ENCODE assay signal across 22 cellular contexts in the genomic region with DNA sequence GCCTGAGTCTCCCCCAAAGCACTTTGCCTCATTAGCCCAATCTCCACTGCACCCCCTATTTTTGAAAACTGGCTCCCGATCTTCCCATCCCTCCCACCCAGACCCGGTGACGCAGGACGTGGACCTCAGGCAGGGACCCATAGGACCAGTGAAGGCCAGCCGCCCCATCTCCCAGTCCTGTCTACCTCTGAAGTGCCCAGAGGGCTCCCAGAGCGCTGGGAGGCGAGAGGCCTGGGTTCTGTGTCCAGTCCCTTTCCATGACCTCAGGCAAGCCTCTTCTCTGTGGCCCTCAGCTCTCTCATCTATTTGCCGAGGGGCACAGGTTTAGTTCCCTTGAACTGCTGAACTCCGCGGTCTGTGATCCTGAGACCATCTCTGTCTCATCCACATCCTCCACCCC. TPM values are rescaled to one million over a fixed set of nuclear protein-coding genes. Genes with fewer than 3 reads are reported as not detected.
A peak's percentile ranks its signal among the peaks of the same experiment; 100 is the strongest.
DNase-seq lines count a peak whose midpoint lies in the region; ATAC-seq and TF ChIP-seq lines count a peak whose summit lies in the region.
"Had no signal": no experiment of that assay in that cellular context is flagged by ENCODE, and none has a peak within 500 bp of the region (broad histone marks: within the 10 kb centered on the region; RNA-seq: fewer than 3 reads in every experiment).

No MANE protein-coding gene starts in this region.

- 93 to 96% methylated on average over 10 of the region's 10 CpGs for WGBS in heart right ventricle, 2 donors
- 53 to 84% methylated on average over 10 of the region's 10 CpGs for WGBS in esophagus, 2 donors

- H3K27ac ChIP-seq in heart right ventricle (no peak overlapping the region), esophagus (ENCODE audit: low read depth in 2 of 2, low read length in 1 of 2) (peak overlapping the region; percentile 77 to 85)
- H3K27ac ChIP-seq: ascending aorta, ovary had no signal

- intact Hi-C loops in cardiac septum (cut with DNase I) (no loop called here), heart right ventricle (cut with DNase I) (no loop called here), posterior vena cava (cut with DNase I) (no loop called here)

- ATAC-seq in heart right ventricle: no peak
- no peak for ATAC-seq in HG02973 (IDR thresholded peaks at IDR 0.05; ENCODE audit: unreplicated experiment)
- no peak for ATAC-seq in HG03469 (IDR thresholded peaks at IDR 0.05; ENCODE audit: unreplicated experiment)
- ATAC-seq: naive thymus-derived CD8-positive, alpha-beta T cell had no signal

- H3K27me3 ChIP-seq in heart right ventricle (peaks cover 0 to 13% (median 0%) of the 10 kb centered on the region in 7 donors), esophagus (ENCODE audit: control insufficient read depth in 1 of 2, insufficient read depth in 2 of 2, low read length in 2 of 2) (no peaks in the 10 kb centered on the region)
- H3K27me3 ChIP-seq: ascending aorta, esophagus muscularis mucosa, ovary had no signal

- TF ChIP-seq CTCF in heart right ventricle (IDR thresholded peaks at IDR 0.05): no peak

- H3K4me1 ChIP-seq in heart right ventricle: peaks cover 10 to 29% (median 19%) of the 10 kb centered on the region in 9 donors
- peaks cover 4 to 7% of the 10 kb centered on the region in 2 donors for H3K4me1 ChIP-seq in esophagus (ENCODE audit: control insufficient read depth in 2 of 2, insufficient read depth in 2 of 2, low read length in 1 of 2)

- no peaks in the 10 kb centered on the region for H3K36me3 ChIP-seq in heart right ventricle
- H3K36me3 ChIP-seq in esophagus (ENCODE audit: control insufficient read depth in 2 of 2, insufficient read depth in 2 of 2, low read length in 1 of 2): peaks cover 0 to 5% of the 10 kb centered on the region in 2 donors
- H3K36me3 ChIP-seq: ascending aorta, esophagus muscularis mucosa, ovary had no signal

- H3K4me3 ChIP-seq in heart right ventricle: no peak overlapping the region
- peak overlapping the region; percentile 53 to 68 for H3K4me3 ChIP-seq in esophagus (ENCODE audit: low read depth in 1 of 2, low read length in 2 of 2)
- H3K4me3 ChIP-seq: ovary had no signal

- DNase-seq in cardiac septum (ENCODE audit: low spot score) (peak; percentile 43), heart right ventricle (no peak), posterior vena cava (ENCODE audit: low spot score) (peak; percentile 57), NCI-H2196 (lab: John Stamatoyannopoulos, UW; ENCODE audit: unreplicated experiment) (no peak), occipital lobe (lab: John Stamatoyannopoulos, UW) (no peak)
- DNase-seq: 8988T; activated CD4-positive, alpha-beta T cell treated with anti-CD3 and anti-CD28 coated beads, Interleukin-2, amount 50 U/mL, for 1 hour; AML-193; cerebellar nuclear complex; DMS79 treated with DMSO at 0.1 percent for 48 hours; kidney glomerular epithelial cell; naive thymus-derived CD8-positive, alpha-beta T cell; NCI-H510A; NK-92 treated with Interleukin-12 subunit alpha and Interleukin-12 subunit beta, amount 100 ng/mL, for 24 hours; ovary; substantia nigra had no signal

- H3K9me3 ChIP-seq in heart right ventricle (peaks cover 0 to 12% (median 0%) of the 10 kb centered on the region in 11 donors), esophagus (ENCODE audit: control insufficient read depth in 2 of 2, insufficient read depth in 1 of 2, low read depth in 1 of 2, low read length in 1 of 2) (no peaks in the 10 kb centered on the region)
- H3K9me3 ChIP-seq: ascending aorta, ovary had no signal

RNA-seq across cellular contexts. Expression of a gene that starts 0.7 kb away (rescaled TPM):
- not detected for total RNA-seq in cardiac septum
- total RNA-seq in heart right ventricle: under 1 TPM in 1 of 10 donors, not detected in 9; 0.62 TPM
- under 1 TPM in 1 of 2 donors, not detected in 1; 0.01 TPM for polyA plus RNA-seq in heart right ventricle
- 10 to 100 TPM; 25.4 to 74.8 TPM for polyA plus RNA-seq in esophagus
- total RNA-seq in posterior vena cava: under 1 TPM; 0.14 to 0.38 TPM
- total RNA-seq in occipital lobe: not detected
- total RNA-seq: ascending aorta; esophagus muscularis mucosa; naive thymus-derived CD8-positive, alpha-beta T cell; SK-MEL-5 had no signal
- polyA plus RNA-seq: naive thymus-derived CD8-positive, alpha-beta T cell had no signal

RNA-seq across cellular contexts. Expression of a gene that starts 57.5 kb away (rescaled TPM):
- 164 TPM for total RNA-seq in cardiac septum
- 100 to 1,000 TPM in 6 of 10 donors, 10 to 100 TPM in 4; 65.1 to 301 (median 123) TPM for total RNA-seq in heart right ventricle
- 100 to 1,000 TPM; 224 to 295 TPM for polyA plus RNA-seq in heart right ventricle
- polyA plus RNA-seq in esophagus: 10 to 100 TPM; 34.1 to 80.6 TPM
- 1,000 to 10,000 TPM; 1,004 to 1,451 TPM for total RNA-seq in posterior vena cava
- 15.4 TPM for total RNA-seq in occipital lobe

Comparison
In these comparisons a context has a peak if more than half of its experiments do, and no peak if none do; other contexts are left out.
1. DNase-seq: peak in cardiac septum (single experiment) and posterior vena cava (single experiment); none in heart right ventricle (0 of 2), NCI-H2196 (single experiment) and occipital lobe (single experiment).
2. H3K27ac ChIP-seq: peak in esophagus (2 of 2); none in heart right ventricle (0 of 10).
3. H3K4me3 ChIP-seq: peak in esophagus (2 of 2); none in heart right ventricle (0 of 10).